8 cellular contexts compared by ENCODE assay signal in the genomic region with DNA sequence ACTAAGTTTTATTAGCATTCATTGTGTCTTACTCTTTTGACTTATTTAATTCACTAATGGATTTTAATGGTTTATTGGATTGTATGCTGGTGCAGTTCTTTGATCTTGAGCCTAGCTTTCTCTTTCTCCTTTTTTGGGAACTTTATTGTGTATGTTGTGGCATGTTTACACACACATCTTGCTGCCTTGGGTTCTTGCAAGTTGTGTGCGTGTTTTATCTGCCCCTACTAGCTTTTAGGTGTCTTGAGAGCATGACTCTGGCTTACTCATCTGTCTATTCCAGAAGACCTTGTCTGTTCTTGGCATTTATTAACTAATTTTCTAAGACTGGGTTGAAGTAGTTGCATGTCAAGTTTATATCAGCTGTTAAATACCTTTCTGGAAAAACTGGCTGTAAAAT.
DNase-seq lines count a peak whose midpoint lies in the region; ATAC-seq and TF ChIP-seq lines count a peak whose summit lies in the region.

No MANE protein-coding gene starts in this region.

- peak overlapping the region; percentile 94 for H3K4me3 ChIP-seq in GM12875 (ENCODE audit: low read depth, low read length)
- H3K4me3 ChIP-seq in SK-N-MC: peak overlapping the region; percentile 95
- peak overlapping the region; percentile 78 for H3K4me3 ChIP-seq in fibroblast of pulmonary artery (replicated peaks; ENCODE audit: low read depth, low read length)
- peak overlapping the region; percentile 73 for H3K4me3 ChIP-seq in skeletal muscle cell (ENCODE audit: low read depth, low read length)

- no peak for TF ChIP-seq CTCF in GM12875 (IDR thresholded peaks at IDR 0.05; ENCODE audit: borderline replicate concordance, insufficient read depth, low read depth, low read length)
- no peak for TF ChIP-seq CTCF in fibroblast of pulmonary artery (IDR thresholded peaks at IDR 0.05; ENCODE audit: low read length, missing control alignments)

- peak overlapping the region; percentile 1; the same call in 1 of the 2 replicates for H3K27ac ChIP-seq in SK-N-MC

- ATAC-seq in GM18909 (IDR thresholded peaks at IDR 0.05; ENCODE audit: poor library complexity, unreplicated experiment) (no peak), HG02884 (IDR thresholded peaks at IDR 0.05; ENCODE audit: unreplicated experiment) (no peak)

- H3K36me3 ChIP-seq in SK-N-MC (ENCODE audit: insufficient read depth, low read length): peaks cover 14% of the 10 kb centered on the region

- DNase-seq in SK-N-MC (ENCODE audit: low read depth, low spot score) (no peak), fibroblast of pulmonary artery (ENCODE audit: low read depth) (peak; percentile 49), skeletal muscle cell (ENCODE audit: low read depth) (no peak), middle frontal gyrus (ENCODE audit: extremely low spot score, low spot score) (no peak), HuH-7.5 (ENCODE audit: low spot score) (no peak)

- no peaks in the 10 kb centered on the region for H3K9me3 ChIP-seq in SK-N-MC (ENCODE audit: low read depth, low read length)

- peak overlapping the region; percentile 85 for H3K9ac ChIP-seq in SK-N-MC (ENCODE audit: insufficient read length)
